18 cellular contexts compared by ENCODE assay signal in genomic region chr3:42262525-42262924, GRCh38. TPM values are rescaled to one million over a fixed set of nuclear protein-coding genes. Genes with fewer than 3 reads are reported as not detected.
A peak's percentile ranks its signal among the peaks of the same experiment; 100 is the strongest.
DNase-seq lines count a peak whose midpoint lies in the region; ATAC-seq, FAIRE-seq and TF ChIP-seq lines count a peak whose summit lies in the region.
"Had no signal": no experiment of that assay in that cellular context is flagged by ENCODE, and none has a peak within 500 bp of the region (broad histone marks: within the 10 kb centered on the region; RNA-seq: fewer than 3 reads in every experiment).

No MANE protein-coding gene starts in this region.

- H3K4me1 Mint-ChIP-seq in WTC11, result peaks cover 18% of the 10 kb centered on the region
- H3K4me1 Mint-ChIP-seq: nephron had no signal

- no peaks in the 10 kb centered on the region for H3K79me2 ChIP-seq in HCT116 (ENCODE audit: insufficient read depth, low read length)

- H3K27me3 ChIP-seq in HCT116 (ENCODE audit: insufficient read depth, low read length) (no peaks in the 10 kb centered on the region), WERI-Rb-1 (ENCODE audit: insufficient read depth, low read depth, severe bottlenecking) (peaks cover 30% of the 10 kb centered on the region)

- BruUV-seq in HCT116 (replicated peaks; lab: Mats Ljungman, UMichigan), result no TSS peak

- no peaks in the 10 kb centered on the region for H3K36me3 Mint-ChIP-seq in WTC11
- H3K36me3 Mint-ChIP-seq in activated naive CD4-positive, alpha-beta T cell treated with anti-CD3 and anti-CD28 coated beads, Interleukin-2, amount 50 U/mL, for 72 hours, result peaks cover 0 to 6% of the 10 kb centered on the region in 2 donors
- H3K36me3 Mint-ChIP-seq: activated naive CD4-positive, alpha-beta T cell treated with anti-CD3 and anti-CD28 coated beads, Interleukin-2, amount 10 ng/mL, durations not matched to agents 7 days and 5 days had no signal

- RAD21 ChIA-PET in HCT116 (lab: Charles Lee; ENCODE audit: low non-redundant PET in 1 of 2, low total read pairs in 2 of 2, uncharacterized antibody in 2 of 2, unreplicated experiment in 2 of 2), result no interaction called here

- no peak for FAIRE-seq in A549 (lab: Jason Lieb, UNC)
- FAIRE-seq: colon, frontal cortex had no signal

- CTCF ChIA-PET in A549 (lab: Yijun Ruan, JAX), result interaction anchor here (1.5 kb wide), 1 partner anchor 10 kb away, joined by 3 read pairs; no protein-coding TSS in a partner anchor
- CTCF ChIA-PET in HCT116 (lab: Charles Lee), result interaction anchor here (1.9 kb wide), 2 partner anchors 15 to 181 kb away, joined by 5 to 12 read pairs; no protein-coding TSS in a partner anchor
- CTCF ChIA-PET in WTC11 (lab: Charles Lee), result interaction anchor here (1.0 to 6.3 kb wide), 3 partner anchors 15 to 181 kb away, joined by 4 to 24 read pairs (median 4); no protein-coding TSS in a partner anchor

- TF ChIP-seq CTCF in A549 (IDR thresholded peaks at IDR 0.05) (no peak), HCT116 (IDR thresholded peaks at IDR 0.05 in 2 of 3, conservative IDR thresholded peaks at IDR 0.05 in 1 of 3; ENCODE audit: borderline replicate concordance in 1 of 3, insufficient read depth in 1 of 3, low read depth in 2 of 3, low read length in 2 of 3) (no peak), WTC11 (IDR thresholded peaks at IDR 0.05) (no peak), fibroblast of villous mesenchyme (IDR thresholded peaks at IDR 0.05; ENCODE audit: insufficient read depth, low read depth, low read length) (no peak), WERI-Rb-1 (IDR thresholded peaks at IDR 0.05; ENCODE audit: low read depth, low read length) (no peak)

- ATAC-seq in A549, result peak; percentile 57 to 66
- ATAC-seq in HCT116, result peak; percentile 46
- no peak for ATAC-seq in WTC11
- ATAC-seq in activated naive CD4-positive, alpha-beta T cell treated with anti-CD3 and anti-CD28 coated beads, Interleukin-2, amount 50 U/mL, for 72 hours, result no peak
- ATAC-seq in stimulated activated naive CD8-positive, alpha-beta T cell treated with anti-CD3 and anti-CD28 coated beads, Interleukin-15, Interleukin-2, amounts not matched to agents 100 U/mL and 50 U/mL, for 24 hours, result no peak

- H3K9me2 ChIP-seq in HCT116 (ENCODE audit: insufficient read depth), result no peaks in the 10 kb centered on the region

- DNase-seq in A549 (ENCODE audit: low read depth in 1 of 2, low spot score in 1 of 2), result peak; percentile 14 to 26
- peak; percentile 13 for DNase-seq in HCT116 (ENCODE audit: low read depth, low spot score)
- no peak for DNase-seq in WTC11 (ENCODE audit: low spot score)
- DNase-seq in fibroblast of villous mesenchyme (ENCODE audit: low read depth), result peak; percentile 14
- DNase-seq in activated naive CD4-positive, alpha-beta T cell treated with anti-CD3 and anti-CD28 coated beads, Interleukin-2, amount 50 U/mL, for 72 hours (ENCODE audit: low spot score in 2 of 2), result no peak
- no peak for DNase-seq in WERI-Rb-1
- DNase-seq in medulla oblongata (ENCODE audit: extremely low spot score), result no peak
- DNase-seq in stimulated activated naive CD8-positive, alpha-beta T cell treated with anti-CD3 and anti-CD28 coated beads, Interleukin-15, Interleukin-2, amounts not matched to agents 100 U/mL and 50 U/mL, for 24 hours, result no peak
- DNase-seq: activated naive CD4-positive, alpha-beta T cell treated with anti-CD3 and anti-CD28 coated beads, Interleukin-2, amount 10 ng/mL, durations not matched to agents 7 days and 5 days; Kasumi-1; left lung; NCI-H2029 treated with DMSO at 0.1 percent for 48 hours; T-helper 9 cell; transverse colon had no signal

- no peak overlapping the region for H3K9ac ChIP-seq in HCT116 (ENCODE audit: low read length)

- TF ChIP-seq EP300 in A549 (IDR thresholded peaks at IDR 0.05), result no peak

- H3K27me3 Mint-ChIP-seq in WTC11 (ENCODE audit: low read depth), result peaks cover 56% of the 10 kb centered on the region

- H3K27ac ChIP-seq in A549 (peak overlapping the region in 1 of 2 experiments; percentile 57; a peak in 2 of 6 replicates), HCT116 (ENCODE audit: low read depth, low read length) (no peak overlapping the region), WERI-Rb-1 (no peak overlapping the region)
- H3K27ac ChIP-seq: left lung, transverse colon had no signal

- peak overlapping the region; percentile 49; the same call in 1 of the 3 replicates for H3K4me2 ChIP-seq in A549
- H3K4me2 ChIP-seq in HCT116 (ENCODE audit: low read length), result peak overlapping the region; percentile 76

- TF ChIP-seq RAD21 in A549 (conservative IDR thresholded peaks at IDR 0.05 in 1 of 2, IDR thresholded peaks at IDR 0.05 in 1 of 2) (no peak), HCT116 (IDR thresholded peaks at IDR 0.05; ENCODE audit: low read depth) (no peak)

- H3K9me3 Mint-ChIP-seq in WTC11, result no peaks in the 10 kb centered on the region
- no peaks in the 10 kb centered on the region for H3K9me3 Mint-ChIP-seq in activated naive CD4-positive, alpha-beta T cell treated with anti-CD3 and anti-CD28 coated beads, Interleukin-2, amount 50 U/mL, for 72 hours
- H3K9me3 Mint-ChIP-seq: activated naive CD4-positive, alpha-beta T cell treated with anti-CD3 and anti-CD28 coated beads, Interleukin-2, amount 10 ng/mL, durations not matched to agents 7 days and 5 days had no signal

- H3K9me3 ChIP-seq in A549 (no peaks in the 10 kb centered on the region; the same call in 2 of the 3 replicates), HCT116 (ENCODE audit: control insufficient read depth in 1 of 2, insufficient read depth in 1 of 2, low read depth in 1 of 2, low read length in 2 of 2) (no peaks in the 10 kb centered on the region), WERI-Rb-1 (ENCODE audit: severe bottlenecking) (no peaks in the 10 kb centered on the region)
- H3K9me3 ChIP-seq: left lung, transverse colon had no signal

- POLR2A ChIA-PET in A549 (lab: Yijun Ruan, JAX), result no interaction called here
- POLR2A ChIA-PET in HCT116 (lab: Charles Lee), result interaction anchor here (2.1 kb wide), 1 partner anchor 240 kb away, joined by 8 read pairs; the partner anchor contains the start of gene VIPR1
- POLR2A ChIA-PET in WTC11 (lab: Charles Lee), result no interaction called here

- H2AFZ ChIP-seq in HCT116 (ENCODE audit: low read depth, low read length, poor library complexity, severe bottlenecking), result peak overlapping the region; percentile 44

- intact Hi-C loops in HCT116 (cut with micrococcal nuclease), result no loop called here

- H3K4me3 ChIP-seq in A549 (no peak overlapping the region), HCT116 (replicated peaks in 1 of 2; ENCODE audit: low read depth in 1 of 2, low read length in 2 of 2) (0 out of 4 replicates have a peak overlapping the region, but pooled peaks of 1 of the 2 experiments have one; percentile 53), fibroblast of villous mesenchyme (ENCODE audit: low read depth, low read length) (no peak overlapping the region), WERI-Rb-1 (ENCODE audit: low read depth, low read length) (no peak overlapping the region)
- H3K4me3 ChIP-seq: left lung, transverse colon had no signal

- H3K36me3 ChIP-seq in HCT116 (ENCODE audit: control insufficient read depth in 1 of 2, insufficient read depth in 2 of 2, low read length in 2 of 2) (no peaks in the 10 kb centered on the region), WERI-Rb-1 (no peaks in the 10 kb centered on the region)
- H3K36me3 ChIP-seq: left lung, transverse colon had no signal

- whole genome bisulfite sequencing in A549 (ENCODE audit: missing lambda C conversion rate), result 0% methylated on average over 2 of the region's 2 CpGs

- H4K20me1 ChIP-seq in HCT116 (ENCODE audit: insufficient read depth), result no peaks in the 10 kb centered on the region

- H3K27ac Mint-ChIP-seq in WTC11, result no peak overlapping the region
- H3K27ac Mint-ChIP-seq in activated naive CD4-positive, alpha-beta T cell treated with anti-CD3 and anti-CD28 coated beads, Interleukin-2, amount 50 U/mL, for 72 hours, result no peak overlapping the region
- H3K27ac Mint-ChIP-seq: activated naive CD4-positive, alpha-beta T cell treated with anti-CD3 and anti-CD28 coated beads, Interleukin-2, amount 10 ng/mL, durations not matched to agents 7 days and 5 days; nephron had no signal

- TF ChIP-seq POLR2A in A549 (IDR thresholded peaks at IDR 0.05; ENCODE audit: low read length) (no peak), HCT116 (IDR thresholded peaks at IDR 0.05; ENCODE audit: borderline replicate concordance, extremely low read depth, insufficient read depth, insufficient read length) (no peak)

- peaks cover 13% of the 10 kb centered on the region; the same call in 2 of the 3 replicates for H3K4me1 ChIP-seq in A549
- H3K4me1 ChIP-seq in HCT116 (ENCODE audit: control insufficient read depth in 1 of 2, insufficient read depth in 2 of 2, low read length in 2 of 2), result peaks cover 6 to 27% of the 10 kb centered on the region in 2 experiments; a peak in 3 of 4 replicates

- H3K4me3 Mint-ChIP-seq in WTC11, result peak overlapping the region; percentile 63
- H3K4me3 Mint-ChIP-seq: activated naive CD4-positive, alpha-beta T cell treated with anti-CD3 and anti-CD28 coated beads, Interleukin-2, amount 10 ng/mL, durations not matched to agents 7 days and 5 days; nephron had no signal

TF ChIP-seq in A549, 52 proteins besides CTCF, POLR2A, EP300 and RAD21 (continues in another document):
- TF ChIP-seq RNF2 (IDR thresholded peaks at IDR 0.05; ENCODE audit: borderline replicate concordance, low read depth), result no peak

TF ChIP-seq in HCT116, 20 proteins besides CTCF, POLR2A, EP300 and RAD21 (continues in another document):
- TF ChIP-seq EZH2phosphoT487 (IDR thresholded peaks at IDR 0.05; ENCODE audit: borderline replicate concordance), result no peak
- TF ChIP-seq ELF1 (IDR thresholded peaks at IDR 0.05; ENCODE audit: borderline replicate concordance, low read depth), result no peak
- TF ChIP-seq FOSL1 (IDR thresholded peaks at IDR 0.05; ENCODE audit: low read depth), result peak; percentile 26; the same call in 1 of the 2 replicates
- no peak for TF ChIP-seq SP1 (IDR thresholded peaks at IDR 0.05; ENCODE audit: low read depth)

TF ChIP-seq in WTC11, 78 proteins besides CTCF, POLR2A, EP300 and RAD21 (continues in another document):
- no peak for TF ChIP-seq NFE2L1 (CRISPR knock-in tag; IDR thresholded peaks at IDR 0.05)
- TF ChIP-seq TCF7 (CRISPR knock-in tag; IDR thresholded peaks at IDR 0.05; ENCODE audit: low read depth), result no peak
- no peak for TF ChIP-seq SOX15 (CRISPR knock-in tag; IDR thresholded peaks at IDR 0.05)

RNA-seq across cellular contexts. Expression of gene CCK, which starts 3.5 kb away (rescaled TPM):
- polyA plus RNA-seq in A549 (2011; rRNA removed), result 0.16 and 0.37 TPM in 2 replicates
- 0.51 and 0.54 TPM in 2 replicates for polyA plus RNA-seq in A549 (2012; cell fraction: cytosol; rRNA removed)
- polyA plus RNA-seq in A549 (2012; cell fraction: nucleus; rRNA removed), result 0.46 and 1.2 TPM in 2 replicates
- polyA plus RNA-seq in A549 (2017; fragmentation: RNase III; extraction: RNeasy Plus Mini Kit Qiagen cat#74134 plus additional on column Dnase treatment), result 0.36 to 0.51 TPM (median 0.51 TPM) in 3 replicates
- not detected in 2 replicates for polyA minus RNA-seq in A549 (2011; rRNA and poly(A)+ RNA removed)
- total RNA-seq in HCT116 (2021; ENCODE audit: unreplicated experiment), result 0.32 TPM
- polyA plus RNA-seq in HCT116 (2012), result 0.52 and 0.54 TPM in 2 replicates
- total RNA-seq in WTC11 (2021), result 0.50 to 1.1 TPM (median 0.94 TPM) in 3 replicates
- total RNA-seq in fibroblast of villous mesenchyme, result not detected in 2 replicates
- not detected for total RNA-seq in activated naive CD4-positive, alpha-beta T cell treated with anti-CD3 and anti-CD28 coated beads, Interleukin-2, amount 50 U/mL, for 72 hours
- total RNA-seq: activated CD8-positive, alpha-beta memory T cell treated with anti-CD3 and anti-CD28 coated beads for 36 hours had no signal

Comparison
In these comparisons a context has a peak if more than half of its experiments do, and no peak if none do; other contexts are left out.
1. ATAC-seq: peak in A549 (2 of 2) and HCT116 (single experiment); none in WTC11 (single experiment), activated naive CD4-positive, alpha-beta T cell treated with anti-CD3 and anti-CD28 coated beads, Interleukin-2, amount 50 U/mL, for 72 hours (0 of 2) and stimulated activated naive CD8-positive, alpha-beta T cell treated with anti-CD3 and anti-CD28 coated beads, Interleukin-15, Interleukin-2, amounts not matched to agents 100 U/mL and 50 U/mL, for 24 hours (single experiment).
2. DNase-seq: peak in A549 (2 of 2), HCT116 (single experiment) and fibroblast of villous mesenchyme (single experiment); none in WTC11 (single experiment), activated naive CD4-positive, alpha-beta T cell treated with anti-CD3 and anti-CD28 coated beads, Interleukin-2, amount 50 U/mL, for 72 hours (0 of 2), WERI-Rb-1 (single experiment), medulla oblongata (single experiment) and stimulated activated naive CD8-positive, alpha-beta T cell treated with anti-CD3 and anti-CD28 coated beads, Interleukin-15, Interleukin-2, amounts not matched to agents 100 U/mL and 50 U/mL, for 24 hours (single experiment).